In genomic region chr3:37997791-37998370, GRCh38 we compare ENCODE assay signal across 9 cellular contexts. TPM values are rescaled to one million over a fixed set of nuclear protein-coding genes. Genes with fewer than 3 reads are reported as not detected.
DNase-seq lines count a peak whose midpoint lies in the region; ATAC-seq, FAIRE-seq and TF ChIP-seq lines count a peak whose summit lies in the region.
"Had no signal": no experiment of that assay in that cellular context is flagged by ENCODE, and none has a peak within 500 bp of the region (broad histone marks: within the 10 kb centered on the region; RNA-seq: fewer than 3 reads in every experiment).

No MANE protein-coding gene starts in this region.

- no peaks in the 10 kb centered on the region for H3K9me3 Mint-ChIP-seq in activated naive CD4-positive, alpha-beta T cell treated with anti-CD3 and anti-CD28 coated beads, Interleukin-2, amount 50 U/mL, for 24 hours
- H3K9me3 Mint-ChIP-seq in immature natural killer cell = no peaks in the 10 kb centered on the region

- peaks cover 63% of the 10 kb centered on the region for H3K4me1 Mint-ChIP-seq in activated naive CD4-positive, alpha-beta T cell treated with anti-CD3 and anti-CD28 coated beads, Interleukin-2, amount 50 U/mL, for 24 hours
- H3K4me1 Mint-ChIP-seq in immature natural killer cell = peaks cover 57 to 58% of the 10 kb centered on the region in 2 donors

- H3K4me3 Mint-ChIP-seq in activated naive CD4-positive, alpha-beta T cell treated with anti-CD3 and anti-CD28 coated beads, Interleukin-2, amount 50 U/mL, for 24 hours = peak overlapping the region; percentile 4
- H3K4me3 Mint-ChIP-seq in immature natural killer cell = peak overlapping the region in 1 of 5 donors; percentile 72

- peaks cover 12% of the 10 kb centered on the region for H3K36me3 Mint-ChIP-seq in activated naive CD4-positive, alpha-beta T cell treated with anti-CD3 and anti-CD28 coated beads, Interleukin-2, amount 50 U/mL, for 24 hours
- H3K36me3 Mint-ChIP-seq in immature natural killer cell = peaks cover 5 to 9% (median 8%) of the 10 kb centered on the region in 3 donors

- H3K27ac Mint-ChIP-seq in activated naive CD4-positive, alpha-beta T cell treated with anti-CD3 and anti-CD28 coated beads, Interleukin-2, amount 50 U/mL, for 24 hours = peak overlapping the region; percentile 87
- H3K27ac Mint-ChIP-seq in immature natural killer cell = peak overlapping the region; percentile 90 to 98 (median 95)

- H3K27me3 Mint-ChIP-seq in activated naive CD4-positive, alpha-beta T cell treated with anti-CD3 and anti-CD28 coated beads, Interleukin-2, amount 50 U/mL, for 24 hours = no peaks in the 10 kb centered on the region
- peaks cover 0 to 5% (median 4%) of the 10 kb centered on the region in 3 donors for H3K27me3 Mint-ChIP-seq in immature natural killer cell (ENCODE audit: low read depth in 3 of 3)

- DNase-seq in HL-60 (ENCODE audit: low read depth in 1 of 2, low spot score in 1 of 2) (no peak), immature natural killer cell (no peak), small intestine (no peak), KG1 (lab: John Stamatoyannopoulos, UW) (no peak), BE2C (no peak), dermis blood vessel endothelial cell (no peak)
- DNase-seq: NCI-H69 had no signal

- H3K36me3 ChIP-seq in small intestine (ENCODE audit: control insufficient read depth in 2 of 2, insufficient read depth in 2 of 2, low read length in 2 of 2) (peaks cover 0 to 20% of the 10 kb centered on the region in 2 donors), BE2C (no peaks in the 10 kb centered on the region)

- H3K27ac ChIP-seq in HL-60 (replicated peaks) (peak overlapping the region; percentile 85), small intestine (ENCODE audit: low read depth in 1 of 2, low read length in 1 of 2) (peak overlapping the region; percentile 78 to 91)

- H3K4me3 ChIP-seq in HL-60 (replicated peaks; ENCODE audit: insufficient read depth, low read length) (no peak overlapping the region), small intestine (ENCODE audit: low read depth in 1 of 2, low read length in 2 of 2) (no peak overlapping the region), BE2C (ENCODE audit: low read depth, low read length) (no peak overlapping the region)

- 67 to 89% (median 85%) methylated on average over 6 of the region's 6 CpGs for WGBS in small intestine, 3 donors

- peaks cover 8 to 10% of the 10 kb centered on the region in 2 donors for H3K4me1 ChIP-seq in small intestine (ENCODE audit: control insufficient read depth in 2 of 2, insufficient read depth in 1 of 2, low read depth in 1 of 2, low read length in 1 of 2)
- no peaks in the 10 kb centered on the region for H3K4me1 ChIP-seq in BE2C

- H3K9me3 ChIP-seq in small intestine (ENCODE audit: control insufficient read depth, low read depth) (no peaks in the 10 kb centered on the region), BE2C (no peaks in the 10 kb centered on the region)

- no peak for ATAC-seq in HG02610 (IDR thresholded peaks at IDR 0.05; ENCODE audit: unreplicated experiment)

- no peaks in the 10 kb centered on the region for H3K27me3 ChIP-seq in HL-60 (ENCODE audit: insufficient read depth, poor library complexity, severe bottlenecking)
- no peaks in the 10 kb centered on the region for H3K27me3 ChIP-seq in small intestine (ENCODE audit: control insufficient read depth in 2 of 2, insufficient read depth in 2 of 2, low read length in 2 of 2)
- H3K27me3 ChIP-seq in BE2C = no peaks in the 10 kb centered on the region

- no peak for TF ChIP-seq CTCF in HL-60 (IDR thresholded peaks at IDR 0.05; ENCODE audit: insufficient read depth, low read length)
- TF ChIP-seq CTCF in BE2C (IDR thresholded peaks at IDR 0.05; ENCODE audit: low read depth, low read length) = no peak

- FAIRE-seq in small intestine (lab: Jason Lieb, UNC) = no peak

RNA-seq across cellular contexts. Expression of gene VILL, which starts 7.3 kb away (rescaled TPM):
- 10 to 100 TPM; 12.9 to 15.7 (median 14.6) TPM for polyA plus RNA-seq in immature natural killer cell
- polyA plus RNA-seq in small intestine = 100 to 1,000 TPM in 2 of 3 donors, 10 to 100 TPM in 1; 57.6 to 266 (median 191) TPM
- 12.7 TPM for polyA plus RNA-seq in BE2C (2012; ENCODE audit: insufficient read depth, insufficient read length, low read depth)
- 8.0 and 8.7 TPM in 2 replicates for total RNA-seq in dermis blood vessel endothelial cell

RNA-seq across cellular contexts. Expression of gene PLCD1, which starts 31.6 kb away (rescaled TPM):
- 10 to 100 TPM; 11.6 to 18.0 (median 12.1) TPM for polyA plus RNA-seq in immature natural killer cell
- polyA plus RNA-seq in small intestine = 10 to 100 TPM in 1 of 3 donors, 1 to 10 TPM in 2; 7.8 to 16.3 (median 8.8) TPM
- polyA plus RNA-seq in BE2C (2012; ENCODE audit: insufficient read depth, insufficient read length, low read depth) = 0.85 TPM
- 19.7 and 20.4 TPM in 2 replicates for total RNA-seq in dermis blood vessel endothelial cell

RNA-seq across cellular contexts. Expression of gene DLEC1, which starts 41.1 kb away (rescaled TPM):
- polyA plus RNA-seq in immature natural killer cell = 1 to 10 TPM in 1 of 3 donors, under 1 TPM in 2; 0.16 to 2.4 (median 0.84) TPM
- under 1 TPM; 0.19 to 0.89 (median 0.81) TPM for polyA plus RNA-seq in small intestine
- not detected for polyA plus RNA-seq in BE2C (2012; ENCODE audit: insufficient read depth, insufficient read length, low read depth)
- total RNA-seq in dermis blood vessel endothelial cell = under 0.01 TPM in 1 of 2 replicates, not detected in the other
